18 cellular contexts compared by ENCODE assay signal in the genomic region with DNA sequence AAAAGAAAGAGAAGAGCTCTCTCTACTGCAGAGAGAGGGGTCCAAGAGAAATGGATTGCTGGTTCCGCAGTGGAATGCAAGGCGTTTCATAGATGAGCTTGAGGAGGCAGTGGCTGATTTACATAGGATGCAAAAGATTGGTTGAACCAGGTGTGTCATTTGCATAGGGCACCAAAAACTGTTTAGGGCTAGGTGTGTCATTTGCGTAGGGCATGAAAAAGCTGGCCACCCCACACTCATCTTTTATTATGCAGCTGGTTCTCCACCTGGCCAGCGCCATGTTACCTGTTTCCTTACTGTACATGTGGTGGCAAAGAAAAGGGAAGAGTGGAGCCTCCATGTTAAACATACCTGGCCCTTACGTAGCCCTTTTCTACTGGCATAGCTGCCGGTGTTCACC. TPM values are rescaled to one million over a fixed set of nuclear protein-coding genes. Genes with fewer than 3 reads are reported as not detected.
DNase-seq lines count a peak whose midpoint lies in the region; ATAC-seq and TF ChIP-seq lines count a peak whose summit lies in the region.
"Had no signal": no experiment of that assay in that cellular context is flagged by ENCODE, and none has a peak within 500 bp of the region (broad histone marks: within the 10 kb centered on the region; RNA-seq: fewer than 3 reads in every experiment).

No MANE protein-coding gene starts in this region.

- H3K36me3 ChIP-seq in endodermal cell (ENCODE audit: control insufficient read depth, insufficient read depth, low read length) (peaks cover 4% of the 10 kb centered on the region), mesendoderm (ENCODE audit: control insufficient read depth, insufficient read depth, low read length) (no peaks in the 10 kb centered on the region), prostate gland (no peaks in the 10 kb centered on the region), spleen (peaks cover 0 to 55% (median 2%) of the 10 kb centered on the region in 6 donors)

- H3K4me2 ChIP-seq in mesendoderm (ENCODE audit: low read length): no peak overlapping the region

- no peak for ATAC-seq in GM18511 (IDR thresholded peaks at IDR 0.05; ENCODE audit: unreplicated experiment)
- ATAC-seq: SK-N-SH treated with all-trans-retinoic acid at 6 μM for 48 hours had no signal

- no peak overlapping the region for H3K4me3 ChIP-seq in endodermal cell (ENCODE audit: low read length)
- H3K4me3 ChIP-seq in mesendoderm (ENCODE audit: low read length): no peak overlapping the region
- H3K4me3 ChIP-seq in prostate gland: no peak overlapping the region
- no peak overlapping the region for H3K4me3 ChIP-seq in spleen
- H3K4me3 ChIP-seq: Peyer's patch had no signal

- no peak overlapping the region for H3K27ac Mint-ChIP-seq in endodermal cell

- no peaks in the 10 kb centered on the region for H3K79me2 ChIP-seq in mesendoderm (ENCODE audit: control insufficient read depth, insufficient read depth, low read length)

- intact Hi-C loops in prostate gland (cut with DNase I) (no loop called here), spleen (cut with DNase I; ENCODE audit: low total_unique reads) (no loop called here)

- H3K27ac ChIP-seq in endodermal cell (ENCODE audit: low read depth, low read length): no peak overlapping the region
- no peak overlapping the region for H3K27ac ChIP-seq in mesendoderm (ENCODE audit: low read depth, low read length)
- H3K27ac ChIP-seq in prostate gland: no peak overlapping the region
- H3K27ac ChIP-seq in spleen: no peak overlapping the region

- peak; percentile 38 for DNase-seq in NCI-H146 (lab: John Stamatoyannopoulos, UW)
- no peak for DNase-seq in NCI-H146 treated with DMSO at 0.1 percent for 48 hours (lab: John Stamatoyannopoulos, UW; ENCODE audit: unreplicated experiment)
- peak; percentile 65 for DNase-seq in endodermal cell
- peak; percentile 45 for DNase-seq in mesendoderm
- DNase-seq in prostate gland (ENCODE audit: low spot score): no peak
- DNase-seq in spleen: no peak
- DNase-seq in inferior parietal cortex (ENCODE audit: extremely low spot score): no peak
- DNase-seq: 8988T, C1 segment of cervical spinal cord, Caco-2, KG1, NCI-H1092, NCI-H1694 treated with DMSO at 0.1 percent for 48 hours, Peyer's patch, SHP77 had no signal

- H3K9me3 ChIP-seq in endodermal cell (ENCODE audit: control insufficient read depth, low read length) (no peaks in the 10 kb centered on the region), prostate gland (no peaks in the 10 kb centered on the region), spleen (no peaks in the 10 kb centered on the region)
- H3K9me3 ChIP-seq: Caco-2, Peyer's patch had no signal

- 74 to 80% methylated on average over 2 to 6 of the region's 6 CpGs for WGBS in endodermal cell (ENCODE audit: insufficient coverage in 1 of 2, insufficient read length in 1 of 2), 2 experiments
- WGBS in mesendoderm (ENCODE audit: extremely low coverage, insufficient coverage, low lambda C conversion rate): no CpG with 5 or more reads among the region's 6 CpGs
- 56% methylated on average over 6 of the region's 6 CpGs for whole genome bisulfite sequencing in prostate gland
- 79 to 90% (median 86%) methylated on average over 6 of the region's 6 CpGs for WGBS in spleen, 5 donors

- H3K23ac ChIP-seq in mesendoderm (ENCODE audit: low read length): no peak overlapping the region

- H3K9ac ChIP-seq in endodermal cell (ENCODE audit: extremely low read depth, low read length, poor library complexity, severe bottlenecking) (no peak overlapping the region), mesendoderm (ENCODE audit: low read length) (no peak overlapping the region)

- TF ChIP-seq CTCF in endodermal cell (conservative IDR thresholded peaks at IDR 0.05) (no peak), prostate gland (IDR thresholded peaks at IDR 0.05) (no peak), spleen (IDR thresholded peaks at IDR 0.05 in 8 of 11, conservative IDR thresholded peaks at IDR 0.05 in 3 of 11) (no peak)

- H3K36me3 Mint-ChIP-seq in endodermal cell (ENCODE audit: low read depth): peaks cover 7% of the 10 kb centered on the region

- no peak overlapping the region for H2BK120ac ChIP-seq in mesendoderm (ENCODE audit: low read depth, low read length)

- no peak overlapping the region for H3K4me3 Mint-ChIP-seq in endodermal cell

- no peak overlapping the region for H3K56ac ChIP-seq in mesendoderm (ENCODE audit: low read length)

- no peaks in the 10 kb centered on the region for H3K27me3 Mint-ChIP-seq in endodermal cell (ENCODE audit: insufficient read depth)

- H2BK15ac ChIP-seq in mesendoderm (replicated peaks; ENCODE audit: low read depth): no peak overlapping the region

- no peaks in the 10 kb centered on the region for H3K27me3 ChIP-seq in endodermal cell (ENCODE audit: control insufficient read depth, insufficient read depth, low read length, poor library complexity, severe bottlenecking)
- H3K27me3 ChIP-seq in mesendoderm (ENCODE audit: insufficient read depth, low read length, poor library complexity): no peaks in the 10 kb centered on the region
- no peaks in the 10 kb centered on the region for H3K27me3 ChIP-seq in prostate gland (replicated peaks; ENCODE audit: insufficient read depth)
- no peaks in the 10 kb centered on the region for H3K27me3 ChIP-seq in spleen (replicated peaks in 1 of 7)
- H3K27me3 ChIP-seq: Peyer's patch had no signal

- no peak overlapping the region for H4K5ac ChIP-seq in mesendoderm (ENCODE audit: low read length)

- TF ChIP-seq POLR2A in prostate gland (IDR thresholded peaks at IDR 0.05) (no peak), spleen (IDR thresholded peaks at IDR 0.05) (no peak)

- H3K18ac ChIP-seq in mesendoderm (ENCODE audit: low read length): no peak overlapping the region

- H3K79me1 ChIP-seq in mesendoderm (ENCODE audit: low read length): no peaks in the 10 kb centered on the region

- no peak overlapping the region for H2AK5ac ChIP-seq in mesendoderm (ENCODE audit: low read length)

- peaks cover 34% of the 10 kb centered on the region for H3K4me1 Mint-ChIP-seq in endodermal cell

- H3K9me3 Mint-ChIP-seq in endodermal cell: no peaks in the 10 kb centered on the region

- H3K4me1 ChIP-seq in endodermal cell (ENCODE audit: control insufficient read depth, insufficient read depth, low read length) (peaks cover 7% of the 10 kb centered on the region), mesendoderm (ENCODE audit: control insufficient read depth, low read depth, low read length) (peaks cover 10% of the 10 kb centered on the region), prostate gland (replicated peaks) (no peaks in the 10 kb centered on the region), spleen (peaks cover 5 to 37% (median 13%) of the 10 kb centered on the region in 6 donors)
- H3K4me1 ChIP-seq: Caco-2 had no signal

- H4K8ac ChIP-seq in mesendoderm (ENCODE audit: low read depth, low read length): no peak overlapping the region

- H3K4ac ChIP-seq in mesendoderm (ENCODE audit: low read depth, low read length): no peak overlapping the region

- no peak overlapping the region for H2BK5ac ChIP-seq in mesendoderm (ENCODE audit: low read length)

RNA-seq across cellular contexts. Expression of a gene that starts 33.0 kb away (rescaled TPM):
- 10 to 100 TPM; 14.4 to 15.6 TPM for total RNA-seq in endodermal cell
- polyA plus RNA-seq in endodermal cell (2013, experiment 1 of 2): 6.7 TPM
- 7.4 TPM for polyA plus RNA-seq in endodermal cell (2013, experiment 2 of 2)
- 2.7 TPM for polyA plus RNA-seq in mesendoderm (2013, experiment 1 of 2)
- 2.8 TPM for polyA plus RNA-seq in mesendoderm (2013, experiment 2 of 2)
- total RNA-seq in prostate gland: 10 to 100 TPM; 23.1 to 27.5 TPM
- total RNA-seq in spleen: 10 to 100 TPM; 16.5 to 27.3 (median 21.3) TPM
- polyA plus RNA-seq in spleen: 10 to 100 TPM; 10.4 to 15.9 (median 14.0) TPM

RNA-seq across cellular contexts. Expression of a gene that starts 38.7 kb away (rescaled TPM):
- total RNA-seq in endodermal cell (not detected), prostate gland (1 to 10 TPM; 1.9 to 9.0 TPM), spleen (not detected)
- not detected for polyA plus RNA-seq in endodermal cell (2013, experiment 1 of 2)
- polyA plus RNA-seq in endodermal cell (2013, experiment 2 of 2): not detected
- 0.01 TPM for polyA plus RNA-seq in mesendoderm (2013, experiment 1 of 2)
- 0.01 TPM for polyA plus RNA-seq in mesendoderm (2013, experiment 2 of 2)
- under 1 TPM; 0.02 to 0.07 (median 0.03) TPM for polyA plus RNA-seq in spleen
- total RNA-seq: Caco-2 had no signal

RNA-seq across cellular contexts. Expression of a gene that starts 48.9 kb away (rescaled TPM):
- total RNA-seq in endodermal cell (under 1 TPM; 0.09 to 0.11 TPM), prostate gland (10 to 100 TPM in 1 of 2 donors, under 1 TPM in 1; 0.85 to 11.2 TPM), spleen (under 1 TPM in 1 of 7 donors, not detected in 6; 0.13 TPM)
- polyA plus RNA-seq in endodermal cell (2013, experiment 1 of 2): 0.11 TPM
- 0.04 TPM for polyA plus RNA-seq in endodermal cell (2013, experiment 2 of 2)
- 0.01 TPM for polyA plus RNA-seq in mesendoderm (2013, experiment 1 of 2)
- polyA plus RNA-seq in mesendoderm (2013, experiment 2 of 2): under 0.01 TPM
- polyA plus RNA-seq in spleen: under 1 TPM; 0.03 to 0.04 (median 0.03) TPM
- total RNA-seq: M059J, Peyer's patch had no signal

Comparison
In these comparisons a context has a peak if more than half of its experiments do, and no peak if none do; other contexts are left out.
1. DNase-seq: peak in NCI-H146 (single experiment), endodermal cell (single experiment) and mesendoderm (single experiment); none in NCI-H146 treated with DMSO at 0.1 percent for 48 hours (single experiment), prostate gland (single experiment), spleen (single experiment) and inferior parietal cortex (single experiment).